In the genomic region with DNA sequence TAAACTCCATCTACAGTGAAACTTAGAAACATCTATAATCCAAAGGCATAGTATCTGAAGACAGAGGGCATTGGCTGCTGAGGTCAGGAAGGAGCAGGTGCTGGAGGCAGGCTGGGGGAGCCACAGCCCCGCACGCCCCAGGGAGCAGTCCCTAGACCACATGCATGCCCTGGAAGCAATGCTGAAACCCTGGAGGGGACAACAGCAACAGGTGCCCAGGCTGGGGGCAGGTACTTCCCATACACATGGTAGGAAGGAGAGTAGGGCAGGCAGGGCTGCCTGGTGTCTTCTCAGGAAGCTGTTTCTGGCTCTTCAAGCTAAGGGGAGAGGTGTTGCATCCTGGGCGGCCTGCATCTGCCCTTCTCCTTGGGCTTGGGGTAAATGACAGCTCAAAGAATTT, we compare ENCODE assay signal across 18 cellular contexts.
"Had no signal": no experiment of that assay in that cellular context is flagged by ENCODE, and none has a peak within 500 bp of the region (broad histone marks: within the 10 kb centered on the region; RNA-seq: fewer than 3 reads in every experiment).

No MANE protein-coding gene starts in this region.

- H3K9me3 ChIP-seq: sigmoid colon, SJSA1, stomach, tibial artery had no signal

- H3K27ac Mint-ChIP-seq: activated naive CD4-positive, alpha-beta T cell treated with anti-CD3 and anti-CD28 coated beads, Interleukin-2, amount 10 ng/mL, durations not matched to agents 7 days and 5 days; activated T-helper 17 cell treated with anti-CD3 and anti-CD28 coated beads, Interleukin-2, amount 50 U/mL, for 72 hours; endodermal cell had no signal

- H3K4me3 Mint-ChIP-seq: activated naive CD4-positive, alpha-beta T cell treated with anti-CD3 and anti-CD28 coated beads, Interleukin-2, amount 10 ng/mL, durations not matched to agents 7 days and 5 days; activated T-helper 17 cell treated with anti-CD3 and anti-CD28 coated beads, Interleukin-2, amount 50 U/mL, for 72 hours; endodermal cell had no signal

- H3K27ac ChIP-seq: brain microvascular endothelial cell, sigmoid colon, SJSA1, stomach, tibial artery, VCaP had no signal

- ATAC-seq: activated T-helper 17 cell treated with anti-CD3 and anti-CD28 coated beads, Interleukin-2, amount 50 U/mL, for 72 hours had no signal

- H3K36me3 ChIP-seq: brain microvascular endothelial cell, sigmoid colon, SJSA1, stomach, tibial artery had no signal

- H3K4me3 ChIP-seq: sigmoid colon, SJSA1, stomach, tibial artery had no signal

- DNase-seq: activated CD4-positive, alpha-beta T cell treated with anti-CD3 and anti-CD28 coated beads for 4 hours; activated naive CD4-positive, alpha-beta T cell treated with anti-CD3 and anti-CD28 coated beads, Interleukin-2, amount 10 ng/mL, durations not matched to agents 7 days and 5 days; activated T-cell treated with anti-CD3 and anti-CD28 coated beads for 4 hours; amniotic stem cell; brain microvascular endothelial cell; cerebellar nuclear complex; endodermal cell; hippocampal formation; mesendoderm; sigmoid colon; stimulated activated CD4-positive, alpha-beta T cell treated with anti-CD3 and anti-CD28 coated beads, Interleukin-12 subunit alpha, Interleukin-12 subunit beta, amount 100 ng/mL, for 4 hours; stomach; SW 1271; T1000; tibial artery had no signal

- H3K9me3 Mint-ChIP-seq: activated naive CD4-positive, alpha-beta T cell treated with anti-CD3 and anti-CD28 coated beads, Interleukin-2, amount 10 ng/mL, durations not matched to agents 7 days and 5 days; activated T-helper 17 cell treated with anti-CD3 and anti-CD28 coated beads, Interleukin-2, amount 50 U/mL, for 72 hours had no signal

- H3K27me3 Mint-ChIP-seq: activated naive CD4-positive, alpha-beta T cell treated with anti-CD3 and anti-CD28 coated beads, Interleukin-2, amount 10 ng/mL, durations not matched to agents 7 days and 5 days; activated T-helper 17 cell treated with anti-CD3 and anti-CD28 coated beads, Interleukin-2, amount 50 U/mL, for 72 hours had no signal

- H3K4me1 ChIP-seq: sigmoid colon, SJSA1, stomach, tibial artery had no signal

- H3K27me3 ChIP-seq: brain microvascular endothelial cell, sigmoid colon, SJSA1, stomach, tibial artery had no signal
